ENCODE assay signal across 15 cellular contexts in the genomic region with DNA sequence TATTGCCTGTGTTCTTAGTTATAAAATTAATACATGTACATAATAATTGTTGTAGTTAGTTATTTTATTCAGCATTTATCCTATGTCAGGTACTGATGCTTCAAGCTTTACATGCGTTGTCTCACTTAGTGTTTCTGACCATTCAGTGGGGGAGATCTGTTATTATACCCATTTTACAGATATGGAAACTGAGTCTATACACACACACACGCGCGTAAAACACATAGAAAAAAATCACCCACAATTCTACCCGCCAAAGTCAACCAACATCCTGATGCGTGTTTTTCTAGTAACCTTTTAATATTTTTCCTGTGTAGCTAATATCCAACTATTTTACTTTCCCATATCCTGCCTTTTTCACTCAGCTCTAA. TPM values are rescaled to one million over a fixed set of nuclear protein-coding genes. Genes with fewer than 3 reads are reported as not detected.
A peak's percentile ranks its signal among the peaks of the same experiment; 100 is the strongest.
DNase-seq lines count a peak whose midpoint lies in the region; ATAC-seq and TF ChIP-seq lines count a peak whose summit lies in the region.
"Had no signal": no experiment of that assay in that cellular context is flagged by ENCODE, and none has a peak within 500 bp of the region (broad histone marks: within the 10 kb centered on the region; RNA-seq: fewer than 3 reads in every experiment).

No MANE protein-coding gene starts in this region.

- H3K36me3 ChIP-seq in RWPE2 (ENCODE audit: low read depth) (no peaks in the 10 kb centered on the region), fibroblast of lung (ENCODE audit: control insufficient read depth, insufficient read depth, low read length) (no peaks in the 10 kb centered on the region), urinary bladder (ENCODE audit: insufficient read depth) (no peaks in the 10 kb centered on the region)
- H3K36me3 ChIP-seq: BLaER1, Peyer's patch had no signal

- peaks cover 19% of the 10 kb centered on the region for H3K4me1 Mint-ChIP-seq in activated naive CD8-positive, alpha-beta T cell (ENCODE audit: low read depth)
- peaks cover 17% of the 10 kb centered on the region for H3K4me1 Mint-ChIP-seq in activated naive CD8-positive, alpha-beta T cell treated with anti-CD3 and anti-CD28 coated beads for 36 hours

- peak overlapping the region; percentile 54 for H3K4me2 ChIP-seq in fibroblast of lung (ENCODE audit: extremely low read depth, insufficient read depth, low read length)

- no peak overlapping the region for H2AFZ ChIP-seq in fibroblast of lung (ENCODE audit: low read length)

- peak overlapping the region; percentile 4 for H3K4me3 Mint-ChIP-seq in activated naive CD8-positive, alpha-beta T cell
- no peak overlapping the region for H3K4me3 Mint-ChIP-seq in activated naive CD8-positive, alpha-beta T cell treated with anti-CD3 and anti-CD28 coated beads for 36 hours
- H3K4me3 Mint-ChIP-seq: IgD-negative memory B cell, type B pancreatic cell had no signal

- no peaks in the 10 kb centered on the region for H3K9me3 Mint-ChIP-seq in activated naive CD8-positive, alpha-beta T cell (ENCODE audit: low read depth)
- no peaks in the 10 kb centered on the region for H3K9me3 Mint-ChIP-seq in activated naive CD8-positive, alpha-beta T cell treated with anti-CD3 and anti-CD28 coated beads for 36 hours
- H3K9me3 Mint-ChIP-seq: type B pancreatic cell had no signal

- H3K27ac ChIP-seq in RWPE2 (ENCODE audit: poor library complexity, severe bottlenecking) (peak overlapping the region; percentile 63), fibroblast of lung (ENCODE audit: insufficient read depth, low read length) (peak overlapping the region; percentile 66), urinary bladder (ENCODE audit: low read depth) (peak overlapping the region; percentile 2)
- H3K27ac ChIP-seq: BLaER1 had no signal

- H3K27me3 ChIP-seq in RWPE2 (ENCODE audit: insufficient read depth, poor library complexity, severe bottlenecking) (no peaks in the 10 kb centered on the region), fibroblast of lung (ENCODE audit: control insufficient read depth, insufficient read depth, low read length) (no peaks in the 10 kb centered on the region)
- H3K27me3 ChIP-seq: BLaER1, Peyer's patch had no signal

- H3K36me3 Mint-ChIP-seq in activated naive CD8-positive, alpha-beta T cell, result peaks cover 4% of the 10 kb centered on the region
- peaks cover 22% of the 10 kb centered on the region for H3K36me3 Mint-ChIP-seq in activated naive CD8-positive, alpha-beta T cell treated with anti-CD3 and anti-CD28 coated beads for 36 hours
- H3K36me3 Mint-ChIP-seq: type B pancreatic cell had no signal

- 96% methylated on average over 6 of the region's 6 CpGs for WGBS in urinary bladder

- ATAC-seq in RWPE2 (ENCODE audit: low read depth), result no peak

- H3K4me3 ChIP-seq in RWPE2 (ENCODE audit: severe bottlenecking) (no peak overlapping the region), fibroblast of lung (replicated peaks in 1 of 4; ENCODE audit: control extremely low read depth in 1 of 4, insufficient read depth in 1 of 4, low read depth in 3 of 4, low read length in 4 of 4) (no peak overlapping the region), urinary bladder (ENCODE audit: low read depth, low read length) (no peak overlapping the region)
- H3K4me3 ChIP-seq: BLaER1, Peyer's patch had no signal

- H3K9me3 ChIP-seq in RWPE2 (ENCODE audit: severe bottlenecking) (no peaks in the 10 kb centered on the region), fibroblast of lung (ENCODE audit: control insufficient read depth, insufficient read depth, low read depth, low read length) (no peaks in the 10 kb centered on the region)
- H3K9me3 ChIP-seq: BLaER1, Peyer's patch had no signal

- H3K27me3 Mint-ChIP-seq in activated naive CD8-positive, alpha-beta T cell, result no peaks in the 10 kb centered on the region
- H3K27me3 Mint-ChIP-seq in activated naive CD8-positive, alpha-beta T cell treated with anti-CD3 and anti-CD28 coated beads for 36 hours, result no peaks in the 10 kb centered on the region
- H3K27me3 Mint-ChIP-seq: IgD-negative memory B cell, type B pancreatic cell had no signal

- DNase-seq in activated naive CD8-positive, alpha-beta T cell treated with anti-CD3 and anti-CD28 coated beads for 36 hours, result no peak
- DNase-seq in RWPE2 (ENCODE audit: low spot score) (no peak), fibroblast of lung (ENCODE audit: low read depth in 2 of 2) (no peak), EL (no peak), H4 (ENCODE audit: low spot score) (no peak)
- DNase-seq in stimulated activated CD4-positive, alpha-beta T cell treated with anti-CD3 and anti-CD28 coated beads, Interleukin-4, amount 100 ng/mL, for 1 hour, result no peak
- DNase-seq: central memory CD4-positive, alpha-beta T cell; NCI-H1417; NCI-H2081 treated with DMSO at 0.1 percent for 48 hours had no signal

- H3K9ac ChIP-seq in fibroblast of lung (ENCODE audit: insufficient read depth, low read length), result no peak overlapping the region
- H3K9ac ChIP-seq: BLaER1 had no signal

- TF ChIP-seq CTCF in RWPE2 (IDR thresholded peaks at IDR 0.05; ENCODE audit: poor library complexity, severe bottlenecking) (no peak), fibroblast of lung (conservative IDR thresholded peaks at IDR 0.05 in 1 of 2, IDR thresholded peaks at IDR 0.05 in 1 of 2; ENCODE audit: low read depth in 1 of 2, low read length in 2 of 2) (no peak)

- H3K27ac Mint-ChIP-seq in activated naive CD8-positive, alpha-beta T cell, result peak overlapping the region; percentile 4
- no peak overlapping the region for H3K27ac Mint-ChIP-seq in activated naive CD8-positive, alpha-beta T cell treated with anti-CD3 and anti-CD28 coated beads for 36 hours

- H4K20me1 ChIP-seq in fibroblast of lung (ENCODE audit: control insufficient read depth, extremely low read depth, insufficient read depth, low read length), result no peaks in the 10 kb centered on the region
- H4K20me1 ChIP-seq: BLaER1 had no signal

- H3K79me2 ChIP-seq in fibroblast of lung (ENCODE audit: control insufficient read depth, insufficient read depth, low read length), result no peaks in the 10 kb centered on the region

- H3K4me1 ChIP-seq in RWPE2 (ENCODE audit: insufficient read depth, poor library complexity, severe bottlenecking) (peaks cover 13% of the 10 kb centered on the region), fibroblast of lung (ENCODE audit: control insufficient read depth, extremely low read depth, insufficient read depth, low read length) (peaks cover 4% of the 10 kb centered on the region), urinary bladder (ENCODE audit: insufficient read depth) (no peaks in the 10 kb centered on the region)

RNA-seq across cellular contexts. Expression of gene BMERB1, which starts 48.3 kb away (rescaled TPM):
- total RNA-seq in activated naive CD8-positive, alpha-beta T cell treated with anti-CD3 and anti-CD28 coated beads for 36 hours, result 10 to 100 TPM; 19.9 to 24.8 TPM
- total RNA-seq in fibroblast of lung, result 32.6 and 39.1 TPM in 2 replicates
- 39.4 and 46.0 TPM in 2 replicates for polyA plus RNA-seq in fibroblast of lung
- 30.0 and 45.1 TPM in 2 replicates for polyA plus RNA-seq in fibroblast of lung (2012)
- polyA minus RNA-seq in fibroblast of lung (ENCODE audit: low replicate concordance), result 38.5 and 40.4 TPM in 2 replicates
- 41.5 TPM for total RNA-seq in urinary bladder
- polyA plus RNA-seq in urinary bladder, result 77.0 TPM
- total RNA-seq in H4 (2014; rRNA removed; shearing (Covaris generic)), result 12.5 and 16.4 TPM in 2 replicates

Comparison
In these comparisons a context has a peak if more than half of its experiments do, and no peak if none do; other contexts are left out.
1. H3K27ac ChIP-seq: peak in every context shown above with its lines; median percentile 66 in fibroblast of lung; 63 in RWPE2; 2 in urinary bladder.